1 cellular context compared by ENCODE assay signal in the genomic region with DNA sequence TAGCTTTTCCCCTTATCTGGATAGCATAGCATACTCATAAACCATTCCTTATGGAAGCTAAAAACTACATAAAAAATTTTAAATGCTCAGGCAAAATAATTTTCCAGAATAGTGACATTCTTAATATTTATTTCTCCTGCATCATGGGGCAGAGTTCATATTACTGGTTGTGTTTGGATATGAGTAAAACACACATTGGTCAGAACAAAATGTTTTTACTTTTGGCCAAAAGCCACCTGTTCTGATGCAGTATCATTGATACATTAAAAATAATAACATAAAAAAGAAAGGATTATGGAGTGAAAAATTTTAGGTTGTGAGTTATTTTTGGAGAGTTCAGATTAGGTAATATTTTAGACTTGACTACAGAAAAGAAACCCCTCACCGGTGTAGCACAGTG.
TF ChIP-seq lines count a peak whose summit lies in the region.

No MANE protein-coding gene starts in this region.

TF ChIP-seq in HEK293T, 16 proteins besides CTCF, POLR2A, EP300 and RAD21 (continued from another document):
- TF ChIP-seq, protein P1, sequence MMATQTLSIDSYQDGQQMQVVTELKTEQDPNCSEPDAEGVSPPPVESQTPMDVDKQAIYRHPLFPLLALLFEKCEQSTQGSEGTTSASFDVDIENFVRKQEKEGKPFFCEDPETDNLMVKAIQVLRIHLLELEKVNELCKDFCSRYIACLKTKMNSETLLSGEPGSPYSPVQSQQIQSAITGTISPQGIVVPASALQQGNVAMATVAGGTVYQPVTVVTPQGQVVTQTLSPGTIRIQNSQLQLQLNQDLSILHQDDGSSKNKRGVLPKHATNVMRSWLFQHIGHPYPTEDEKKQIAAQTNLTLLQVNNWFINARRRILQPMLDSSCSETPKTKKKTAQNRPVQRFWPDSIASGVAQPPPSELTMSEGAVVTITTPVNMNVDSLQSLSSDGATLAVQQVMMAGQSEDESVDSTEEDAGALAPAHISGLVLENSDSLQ (IDR thresholded peaks at IDR 0.05) = no peak
- TF ChIP-seq FOXM1 (IDR thresholded peaks at IDR 0.05; ENCODE audit: borderline replicate concordance) = no peak
- TF ChIP-seq TARDBP (IDR thresholded peaks at IDR 0.05) = no peak
- no peak for TF ChIP-seq ELF4 (IDR thresholded peaks at IDR 0.05)
- TF ChIP-seq HDGF (IDR thresholded peaks at IDR 0.05; ENCODE audit: borderline replicate concordance) = no peak
- no peak for TF ChIP-seq FOXK2 (IDR thresholded peaks at IDR 0.05)
- TF ChIP-seq LEF1 (IDR thresholded peaks at IDR 0.05; ENCODE audit: borderline replicate concordance) = no peak
- TF ChIP-seq ZNF384 (IDR thresholded peaks at IDR 0.05) = no peak
- no peak for TF ChIP-seq SP1 (IDR thresholded peaks at IDR 0.05)
- TF ChIP-seq CTBP1 (IDR thresholded peaks at IDR 0.05; ENCODE audit: borderline replicate concordance) = no peak
